ENCODE assay signal across 9 cellular contexts in genomic region chr4:27315625-27316024, GRCh38.
"Had no signal": no experiment of that assay in that cellular context is flagged by ENCODE, and none has a peak within 500 bp of the region (broad histone marks: within the 10 kb centered on the region; RNA-seq: fewer than 3 reads in every experiment).

No MANE protein-coding gene starts in this region.

- H3K4me1 ChIP-seq: HAP-1 had no signal

- H3K4me3 ChIP-seq: GM23248, HAP-1, K562 had no signal

- DNase-seq: GM23248, GOT3, H7, HFFc6, IMR-90 had no signal

- FAIRE-seq: HTR-8/SVneo, K562 had no signal

- H3K9ac ChIP-seq: GM23248 had no signal

- ATAC-seq: HCT116, K562 had no signal

- H3K9me3 ChIP-seq: HAP-1 had no signal

- H3K36me3 ChIP-seq: HAP-1 had no signal

- H3K27ac ChIP-seq: GM23248 had no signal
